Comparison of ENCODE assay signal across 9 cellular contexts in genomic region chr20:1465470-1466210, GRCh38. TPM values are rescaled to one million over a fixed set of nuclear protein-coding genes. Genes with fewer than 3 reads are reported as not detected.
DNase-seq lines count a peak whose midpoint lies in the region; TF ChIP-seq lines count a peak whose summit lies in the region.
"Had no signal": no experiment of that assay in that cellular context is flagged by ENCODE, and none has a peak within 500 bp of the region (broad histone marks: within the 10 kb centered on the region; RNA-seq: fewer than 3 reads in every experiment).

No MANE protein-coding gene starts in this region.

- TF ChIP-seq RAD21 in liver (IDR thresholded peaks at IDR 0.05): no peak

- H3K27ac ChIP-seq in ascending aorta (peak overlapping the region; percentile 80), liver (ENCODE audit: low read depth in 1 of 2, low read length in 2 of 2) (peak overlapping the region; percentile 79 to 81), thyroid gland (peak overlapping the region in 1 of 3 donors; percentile 89)

- DNase-seq in activated CD8-positive, alpha-beta memory T cell treated with anti-CD3 and anti-CD28 coated beads for 24 hours: peak; percentile 24
- no peak for DNase-seq in activated CD8-positive, alpha-beta memory T cell treated with anti-CD3 and anti-CD28 coated beads, Interleukin-2, amount 50 U/mL, for 4 hours
- DNase-seq in ascending aorta (ENCODE audit: low spot score in 2 of 2): no peak
- no peak for DNase-seq in thyroid gland
- no peak for DNase-seq in NCI-H146 treated with DMSO at 0.1 percent for 48 hours (lab: John Stamatoyannopoulos, UW; ENCODE audit: unreplicated experiment)
- no peak for DNase-seq in SIG-M5 (lab: John Stamatoyannopoulos, UW)
- DNase-seq in germinal center (ENCODE audit: low spot score): no peak
- DNase-seq: DMS 273 treated with DMSO at 0.1 percent for 48 hours had no signal

- H3K4me1 ChIP-seq in ascending aorta (peaks cover 14 to 32% of the 10 kb centered on the region in 2 donors), liver (ENCODE audit: control insufficient read depth in 4 of 4, insufficient read depth in 4 of 4, low read length in 3 of 4) (peaks cover 8 to 38% (median 30%) of the 10 kb centered on the region in 4 donors), thyroid gland (peaks cover 15 to 37% of the 10 kb centered on the region in 2 donors)

- H3K4me3 ChIP-seq in ascending aorta (peak overlapping the region; percentile 67 to 81), liver (ENCODE audit: low read depth in 1 of 3, low read length in 3 of 3) (peak overlapping the region; percentile 74 to 94 (median 93)), thyroid gland (replicated peaks in 1 of 3) (peak overlapping the region; percentile 90 to 99 (median 98))

- H3K36me3 ChIP-seq in ascending aorta: peaks cover 3 to 33% of the 10 kb centered on the region in 2 donors
- peaks cover 3 to 12% (median 7%) of the 10 kb centered on the region in 4 donors for H3K36me3 ChIP-seq in liver (ENCODE audit: control insufficient read depth in 4 of 4, insufficient read depth in 3 of 4, low read depth in 1 of 4, low read length in 3 of 4)
- peaks cover 1 to 2% of the 10 kb centered on the region in 2 donors for H3K36me3 ChIP-seq in thyroid gland

- 31% methylated on average over 12 of the region's 12 CpGs for WGBS in liver
- WGBS in thyroid gland, 2 donors: 41 to 46% methylated on average over 12 of the region's 12 CpGs

- H3K27me3 ChIP-seq in ascending aorta (no peaks in the 10 kb centered on the region), liver (ENCODE audit: control insufficient read depth in 4 of 4, insufficient read depth in 4 of 4, low read length in 3 of 4) (no peaks in the 10 kb centered on the region), thyroid gland (no peaks in the 10 kb centered on the region)

- peak overlapping the region; percentile 16 to 64 for H3K9ac ChIP-seq in liver (ENCODE audit: low read depth in 1 of 2, low read length in 2 of 2)

- intact Hi-C loops in ascending aorta (cut with DNase I) (loop anchor here (1.0 to 10.0 kb wide), 12 partner anchors 72 to 1189 kb away; partner anchors contain the start of genes FAM110A, FKBP1A, NOP56 and PSMF1), thyroid gland (cut with DNase I) (loop anchor here (10.0 kb wide), 1 partner anchor 341 kb away; no protein-coding TSS in a partner anchor)

- H3K9me3 ChIP-seq in ascending aorta (no peaks in the 10 kb centered on the region), liver (ENCODE audit: control insufficient read depth in 4 of 4, low read length in 3 of 4) (no peaks in the 10 kb centered on the region), thyroid gland (no peaks in the 10 kb centered on the region)

- no peak for TF ChIP-seq CTCF in ascending aorta (IDR thresholded peaks at IDR 0.05)
- TF ChIP-seq CTCF in liver (IDR thresholded peaks at IDR 0.05; ENCODE audit: low read depth, low read length, missing input control): no peak
- TF ChIP-seq CTCF in thyroid gland (IDR thresholded peaks at IDR 0.05): no peak

- no peak for TF ChIP-seq POLR2A in thyroid gland (IDR thresholded peaks at IDR 0.05)

TF ChIP-seq in liver, 16 proteins besides CTCF, POLR2A, EP300 and RAD21:
- no peak for TF ChIP-seq ZBTB33 (IDR thresholded peaks at IDR 0.05)
- no peak for TF ChIP-seq JUND (IDR thresholded peaks at IDR 0.05)
- TF ChIP-seq ATF3 (IDR thresholded peaks at IDR 0.05): no peak
- no peak for TF ChIP-seq REST (IDR thresholded peaks at IDR 0.05)
- TF ChIP-seq YY1 (IDR thresholded peaks at IDR 0.05): no peak
- no peak for TF ChIP-seq HNF4G (IDR thresholded peaks at IDR 0.05)
- TF ChIP-seq EGR1 (IDR thresholded peaks at IDR 0.05; ENCODE audit: low read depth in 2 of 2): no peak
- TF ChIP-seq FOXA1 (IDR thresholded peaks at IDR 0.05): no peak
- TF ChIP-seq MAX (IDR thresholded peaks at IDR 0.05): no peak
- no peak for TF ChIP-seq GABPA (IDR thresholded peaks at IDR 0.05 in 1 of 2, conservative IDR thresholded peaks at IDR 0.05 in 1 of 2)
- no peak for TF ChIP-seq RXRA (IDR thresholded peaks at IDR 0.05)
- no peak for TF ChIP-seq TAF1 (conservative IDR thresholded peaks at IDR 0.05)
- no peak for TF ChIP-seq FOXA2 (IDR thresholded peaks at IDR 0.05)
- no peak for TF ChIP-seq HNF4A (conservative IDR thresholded peaks at IDR 0.05)

RNA-seq across cellular contexts. Expression of gene NSFL1C, which starts 1.0 kb away (rescaled TPM):
- 58.5 TPM for total RNA-seq in ascending aorta
- 10 to 100 TPM; 13.7 to 32.5 TPM for total RNA-seq in liver
- polyA plus RNA-seq in liver: 10 to 100 TPM; 36.9 to 49.0 TPM
- total RNA-seq in thyroid gland: 10 to 100 TPM; 42.2 to 51.3 (median 48.8) TPM

RNA-seq across cellular contexts. Expression of gene SIRPB2, which starts 25.6 kb away (rescaled TPM):
- total RNA-seq in ascending aorta (8.6 TPM), liver (1 to 10 TPM; 2.8 to 4.4 TPM), thyroid gland (1 to 10 TPM; 1.3 to 4.5 (median 2.3) TPM)
- 1 to 10 TPM in 1 of 2 donors, under 1 TPM in 1; 0.99 to 1.5 TPM for polyA plus RNA-seq in liver
